In genomic region chr3:188126931-188127330, GRCh38 we compare ENCODE assay signal across 16 cellular contexts.
"Had no signal": no experiment of that assay in that cellular context is flagged by ENCODE, and none has a peak within 500 bp of the region (broad histone marks: within the 10 kb centered on the region; RNA-seq: fewer than 3 reads in every experiment).

No MANE protein-coding gene starts in this region.

- H3K27me3 Mint-ChIP-seq: activated CD4-positive, alpha-beta T cell treated with anti-CD3 and anti-CD28 coated beads, Interleukin-2, amount 10 ng/mL, durations not matched to agents 7 days and 5 days; activated naive CD8-positive, alpha-beta T cell treated with anti-CD3 and anti-CD28 coated beads, Interleukin-2, amount 10 ng/mL, durations not matched to agents 7 days and 5 days; effector memory CD8-positive, alpha-beta T cell; natural killer cell treated with Interleukin-12 subunit alpha and Interleukin-12 subunit beta and Interleukin-15 and Interleukin-18, amount 100 ng/mL, for 72 hours; stimulated activated memory B cell treated with anti-CD40 and anti-IgM and Interleukin-4, amounts not matched to agents 10 μg/mL and 1 μg/mL and 100 μg/mL, for 72 hours had no signal

- H3K4me3 ChIP-seq: gastrocnemius medialis, prostate gland, tibial nerve had no signal

- H3K4me1 ChIP-seq: prostate gland had no signal

- H3K36me3 ChIP-seq: gastrocnemius medialis, prostate gland, tibial nerve had no signal

- H3K27ac Mint-ChIP-seq: activated CD4-positive, alpha-beta T cell treated with anti-CD3 and anti-CD28 coated beads, Interleukin-2, amount 10 ng/mL, durations not matched to agents 7 days and 5 days; activated naive CD8-positive, alpha-beta T cell treated with anti-CD3 and anti-CD28 coated beads, Interleukin-2, amount 10 ng/mL, durations not matched to agents 7 days and 5 days; effector memory CD8-positive, alpha-beta T cell; natural killer cell treated with Interleukin-12 subunit alpha and Interleukin-12 subunit beta and Interleukin-15 and Interleukin-18, amount 100 ng/mL, for 72 hours; stimulated activated memory B cell treated with anti-CD40 and anti-IgM and Interleukin-4, amounts not matched to agents 10 μg/mL and 1 μg/mL and 100 μg/mL, for 72 hours had no signal

- H3K27me3 ChIP-seq: gastrocnemius medialis, tibial nerve had no signal

- H3K9me3 Mint-ChIP-seq: activated CD4-positive, alpha-beta T cell treated with anti-CD3 and anti-CD28 coated beads, Interleukin-2, amount 10 ng/mL, durations not matched to agents 7 days and 5 days; activated naive CD8-positive, alpha-beta T cell treated with anti-CD3 and anti-CD28 coated beads, Interleukin-2, amount 10 ng/mL, durations not matched to agents 7 days and 5 days; effector memory CD8-positive, alpha-beta T cell; natural killer cell treated with Interleukin-12 subunit alpha and Interleukin-12 subunit beta and Interleukin-15 and Interleukin-18, amount 100 ng/mL, for 72 hours; stimulated activated memory B cell treated with anti-CD40 and anti-IgM and Interleukin-4, amounts not matched to agents 10 μg/mL and 1 μg/mL and 100 μg/mL, for 72 hours had no signal

- DNase-seq: activated CD4-positive, alpha-beta T cell treated with anti-CD3 and anti-CD28 coated beads, Interleukin-2, amount 10 ng/mL, durations not matched to agents 7 days and 5 days; activated CD4-positive, CD25-positive, alpha-beta regulatory T cell; activated CD8-positive, alpha-beta memory T cell treated with anti-CD3 and anti-CD28 coated beads for 24 hours; activated naive CD4-positive, alpha-beta T cell; activated naive CD8-positive, alpha-beta T cell treated with anti-CD3 and anti-CD28 coated beads, Interleukin-2, amount 10 ng/mL, durations not matched to agents 7 days and 5 days; dermis blood vessel endothelial cell; effector memory CD8-positive, alpha-beta T cell; mesenchymal stem cell; stimulated activated CD4-positive, alpha-beta T cell treated with anti-CD3 and anti-CD28 coated beads, Interleukin-2, amount 100 ng/mL, for 48 hours; SW 1271 had no signal

- ATAC-seq: effector memory CD8-positive, alpha-beta T cell; natural killer cell treated with Interleukin-12 subunit alpha and Interleukin-12 subunit beta and Interleukin-15 and Interleukin-18, amount 100 ng/mL, for 72 hours; stimulated activated memory B cell treated with anti-CD40 and anti-IgM and Interleukin-4, amounts not matched to agents 10 μg/mL and 1 μg/mL and 100 μg/mL, for 72 hours had no signal

- H3K27ac ChIP-seq: epithelial cell of prostate, tibial nerve had no signal

- H3K9me3 ChIP-seq: gastrocnemius medialis, prostate gland, tibial nerve had no signal

- H3K36me3 Mint-ChIP-seq: natural killer cell treated with Interleukin-12 subunit alpha and Interleukin-12 subunit beta and Interleukin-15 and Interleukin-18, amount 100 ng/mL, for 72 hours; stimulated activated memory B cell treated with anti-CD40 and anti-IgM and Interleukin-4, amounts not matched to agents 10 μg/mL and 1 μg/mL and 100 μg/mL, for 72 hours had no signal

- H3K4me3 Mint-ChIP-seq: activated CD4-positive, alpha-beta T cell treated with anti-CD3 and anti-CD28 coated beads, Interleukin-2, amount 10 ng/mL, durations not matched to agents 7 days and 5 days; activated naive CD8-positive, alpha-beta T cell treated with anti-CD3 and anti-CD28 coated beads, Interleukin-2, amount 10 ng/mL, durations not matched to agents 7 days and 5 days; effector memory CD8-positive, alpha-beta T cell; natural killer cell treated with Interleukin-12 subunit alpha and Interleukin-12 subunit beta and Interleukin-15 and Interleukin-18, amount 100 ng/mL, for 72 hours; stimulated activated memory B cell treated with anti-CD40 and anti-IgM and Interleukin-4, amounts not matched to agents 10 μg/mL and 1 μg/mL and 100 μg/mL, for 72 hours had no signal
